ENCODE assay signal across 15 cellular contexts in genomic region chr1:245118806-245119205, GRCh38. TPM values are rescaled to one million over a fixed set of nuclear protein-coding genes. Genes with fewer than 3 reads are reported as not detected.
"Had no signal": no experiment of that assay in that cellular context is flagged by ENCODE, and none has a peak within 500 bp of the region (broad histone marks: within the 10 kb centered on the region; RNA-seq: fewer than 3 reads in every experiment).

No MANE protein-coding gene starts in this region.

- H3K27me3 ChIP-seq: esophagus muscularis mucosa had no signal

- H3K4me3 ChIP-seq: esophagus muscularis mucosa, mucosa of descending colon, psoas muscle had no signal

- H3K9me3 Mint-ChIP-seq: effector memory CD8-positive, alpha-beta T cell; natural killer cell treated with Interleukin-12 subunit alpha and Interleukin-12 subunit beta and Interleukin-15 and Interleukin-18, amount 100 ng/mL, for 72 hours had no signal

- H3K9me3 ChIP-seq: esophagus muscularis mucosa, mucosa of descending colon, psoas muscle had no signal

- ATAC-seq: effector memory CD8-positive, alpha-beta T cell; mucosa of descending colon; natural killer cell treated with Interleukin-12 subunit alpha and Interleukin-12 subunit beta and Interleukin-15 and Interleukin-18, amount 100 ng/mL, for 72 hours; psoas muscle; sciatic nerve had no signal

- H3K27ac Mint-ChIP-seq: natural killer cell treated with Interleukin-12 subunit alpha and Interleukin-12 subunit beta and Interleukin-15 and Interleukin-18, amount 100 ng/mL, for 72 hours had no signal

- H3K36me3 Mint-ChIP-seq: natural killer cell treated with Interleukin-12 subunit alpha and Interleukin-12 subunit beta and Interleukin-15 and Interleukin-18, amount 100 ng/mL, for 72 hours had no signal

- H3K4me3 Mint-ChIP-seq: effector memory CD8-positive, alpha-beta T cell; natural killer cell treated with Interleukin-12 subunit alpha and Interleukin-12 subunit beta and Interleukin-15 and Interleukin-18, amount 100 ng/mL, for 72 hours had no signal

- H3K27ac ChIP-seq: epithelial cell of prostate, esophagus muscularis mucosa, psoas muscle had no signal

- DNase-seq: effector memory CD8-positive, alpha-beta T cell; foreskin fibroblast; head of caudate nucleus; hippocampal formation; kidney glomerular epithelial cell; mammary epithelial cell; mucosa of descending colon; psoas muscle; small intestine; stimulated activated CD4-positive, alpha-beta T cell treated with anti-CD3 and anti-CD28 coated beads, Interleukin-2, amount 100 ng/mL, for 48 hours; stimulated activated naive CD4-positive, alpha-beta T cell treated with Interleukin-2 at 50 U/mL for 16 hours had no signal

- H3K4me1 ChIP-seq: esophagus muscularis mucosa, psoas muscle had no signal

RNA-seq across cellular contexts. Expression of gene KIF26B, which starts 36.0 kb away (rescaled TPM):
- total RNA-seq: natural killer cell treated with Interleukin-12 subunit alpha and Interleukin-12 subunit beta and Interleukin-15 and Interleukin-18, amount 100 ng/mL, for 72 hours had no signal
